ENCODE assay signal across 33 cellular contexts in genomic region chr7:140591178-140591902, GRCh38. TPM values are rescaled to one million over a fixed set of nuclear protein-coding genes. Genes with fewer than 3 reads are reported as not detected.
DNase-seq lines count a peak whose midpoint lies in the region; TF ChIP-seq lines count a peak whose summit lies in the region.
"Had no signal": no experiment of that assay in that cellular context is flagged by ENCODE, and none has a peak within 500 bp of the region (broad histone marks: within the 10 kb centered on the region; RNA-seq: fewer than 3 reads in every experiment).

No MANE protein-coding gene starts in this region.

- peak overlapping the region; percentile 44 for H3K4me2 ChIP-seq in PC-9
- H3K4me2 ChIP-seq: A549 had no signal

- no peak for TF ChIP-seq POLR2A in breast epithelium (IDR thresholded peaks at IDR 0.05)

- no peaks in the 10 kb centered on the region for H3K27me3 Mint-ChIP-seq in MCF 10A (ENCODE audit: insufficient read depth, unreplicated experiment)
- H3K27me3 Mint-ChIP-seq in glutamatergic neuron (ENCODE audit: unreplicated experiment) = peaks cover 3% of the 10 kb centered on the region
- H3K27me3 Mint-ChIP-seq in T-helper 2 cell treated with Interferon-gamma antibody and Interleukin-4, amounts not matched to agents 5 μg/mL and 100 μg/mL, for 36 hours (ENCODE audit: low read depth) = peaks cover 10% of the 10 kb centered on the region

- H3K27ac ChIP-seq in breast epithelium (no peak overlapping the region), PC-9 (peak overlapping the region; percentile 74)
- H3K27ac ChIP-seq: A549, coronary artery, epithelial cell of prostate, HL-60, right atrium auricular region, SJSA1, suprapubic skin, upper lobe of right lung had no signal

- H3K36me3 ChIP-seq in breast epithelium (no peaks in the 10 kb centered on the region), PC-9 (ENCODE audit: low read depth) (no peaks in the 10 kb centered on the region)
- H3K36me3 ChIP-seq: HAP-1, right atrium auricular region, upper lobe of right lung had no signal

- no peaks in the 10 kb centered on the region for H3K27me3 ChIP-seq in breast epithelium
- H3K27me3 ChIP-seq in PC-9 (ENCODE audit: insufficient read depth, low read depth) = no peaks in the 10 kb centered on the region
- H3K27me3 ChIP-seq: right atrium auricular region, SJSA1, suprapubic skin, upper lobe of right lung had no signal

- H3K4me1 ChIP-seq in breast epithelium (no peaks in the 10 kb centered on the region), PC-9 (replicated peaks; ENCODE audit: insufficient read depth) (peaks cover 23% of the 10 kb centered on the region)
- H3K4me1 ChIP-seq: suprapubic skin, upper lobe of right lung had no signal

- CTCF ChIA-PET in MCF 10A (lab: Yijun Ruan, JAX) (interaction anchor here (1.4 kb wide), 1 partner anchor 71 kb away, joined by 4 read pairs; no protein-coding TSS in a partner anchor), PC-9 (lab: Charles Lee) (no interaction called here)

- no TSS peak for BruUV-seq in MCF 10A (replicated peaks; lab: Mats Ljungman, UMichigan)
- BruUV-seq in PC-9 (replicated peaks; lab: Mats Ljungman, UMichigan) = no TSS peak

- POLR2A ChIA-PET in MCF 10A (lab: Yijun Ruan, JAX) (interaction anchor here (1.2 kb wide), 1 partner anchor 82 kb away, joined by 3 read pairs; no protein-coding TSS in a partner anchor), PC-9 (lab: Charles Lee; ENCODE audit: unreplicated experiment) (interaction anchor here (0.6 to 0.7 kb wide), 3 partner anchors 40 to 1598 kb away, joined by 3 to 4 read pairs (median 3); no protein-coding TSS in a partner anchor)

- H3K4me3 Mint-ChIP-seq in MCF 10A (ENCODE audit: unreplicated experiment) = no peak overlapping the region
- no peak overlapping the region for H3K4me3 Mint-ChIP-seq in glutamatergic neuron (ENCODE audit: unreplicated experiment)
- H3K4me3 Mint-ChIP-seq in T-helper 2 cell treated with Interferon-gamma antibody and Interleukin-4, amounts not matched to agents 5 μg/mL and 100 μg/mL, for 36 hours = no peak overlapping the region
- H3K4me3 Mint-ChIP-seq: activated CD8-positive, alpha-beta T cell treated with anti-CD3 and anti-CD28 coated beads for 36 hours; activated naive CD8-positive, alpha-beta T cell; CD4-positive, CD25-positive, alpha-beta regulatory T cell; stimulated activated naive B cell treated with anti-CD40 and anti-IgM and Interleukin-4, amounts not matched to agents 10 μg/mL and 1 μg/mL and 100 μg/mL, for 72 hours; T-helper 1 cell treated with Interleukin-12 subunit alpha and Interleukin-12 subunit beta and Interleukin-4 antibody, amounts not matched to agents 30 μg/mL and 1 μg/mL, for 36 hours had no signal

- H3K9me2 ChIP-seq in PC-9 (ENCODE audit: insufficient read depth) = no peaks in the 10 kb centered on the region

- H3K36me3 Mint-ChIP-seq in MCF 10A (ENCODE audit: insufficient read depth, unreplicated experiment) = no peaks in the 10 kb centered on the region
- no peaks in the 10 kb centered on the region for H3K36me3 Mint-ChIP-seq in glutamatergic neuron (ENCODE audit: unreplicated experiment)
- no peaks in the 10 kb centered on the region for H3K36me3 Mint-ChIP-seq in T-helper 2 cell treated with Interferon-gamma antibody and Interleukin-4, amounts not matched to agents 5 μg/mL and 100 μg/mL, for 36 hours (ENCODE audit: low read depth)
- H3K36me3 Mint-ChIP-seq: activated naive CD8-positive, alpha-beta T cell; CD4-positive, CD25-positive, alpha-beta regulatory T cell; stimulated activated naive B cell treated with anti-CD40 and anti-IgM and Interleukin-4, amounts not matched to agents 10 μg/mL and 1 μg/mL and 100 μg/mL, for 72 hours had no signal

- intact Hi-C loops in MCF 10A (cut with micrococcal nuclease) (no loop called here), breast epithelium (cut with DNase I; ENCODE audit: low total_unique reads) (no loop called here), PC-9 (cut with micrococcal nuclease; ENCODE audit: unreplicated experiment) (no loop called here)

- H3K79me2 ChIP-seq in PC-9 (ENCODE audit: low read depth) = no peaks in the 10 kb centered on the region

- peak; percentile 10 for DNase-seq in MCF 10A (ENCODE audit: unreplicated experiment)
- DNase-seq in breast epithelium (ENCODE audit: low spot score in 2 of 2) = no peak
- peak in 1 of 2 experiments; percentile 85 for DNase-seq in PC-9
- DNase-seq in epithelial cell of esophagus (ENCODE audit: low read depth) = peak; percentile 65
- no peak for DNase-seq in glutamatergic neuron
- DNase-seq in GM20000 (ENCODE audit: low spot score) = no peak
- no peak for DNase-seq in T-helper 2 cell treated with Interferon-gamma antibody and Interleukin-4, amounts not matched to agents 5 μg/mL and 100 μg/mL, for 36 hours (ENCODE audit: low spot score)
- DNase-seq in DMS114 treated with DMSO at 0.1 percent for 48 hours (lab: John Stamatoyannopoulos, UW; ENCODE audit: unreplicated experiment) = no peak
- DNase-seq: activated CD4-positive, alpha-beta T cell treated with anti-CD3 and anti-CD28 coated beads for 1 hour; activated CD8-positive, alpha-beta memory T cell treated with anti-CD3 and anti-CD28 coated beads, Interleukin-2, amount 50 U/mL, for 48 hours; activated CD8-positive, alpha-beta T cell treated with anti-CD3 and anti-CD28 coated beads for 36 hours; AML-193; effector CD8-positive, alpha-beta T cell; Kasumi-1; left ventricle myocardium superior; NCI-H1436 treated with DMSO at 0.1 percent for 48 hours; NCI-H2107; NCI-H345; small intestine; stimulated activated naive B cell treated with anti-CD40 and anti-IgM and Interleukin-4, amounts not matched to agents 10 μg/mL and 1 μg/mL and 100 μg/mL, for 72 hours had no signal

- H3F3A ChIP-seq in PC-9 (ENCODE audit: insufficient read depth, low read depth) = peaks cover 30% of the 10 kb centered on the region; the same call in 1 of the 2 replicates

- H3K4me1 Mint-ChIP-seq in MCF 10A (ENCODE audit: insufficient read depth, unreplicated experiment) = peaks cover 10% of the 10 kb centered on the region
- peaks cover 8% of the 10 kb centered on the region for H3K4me1 Mint-ChIP-seq in glutamatergic neuron (ENCODE audit: low read depth, unreplicated experiment)
- H3K4me1 Mint-ChIP-seq in T-helper 2 cell treated with Interferon-gamma antibody and Interleukin-4, amounts not matched to agents 5 μg/mL and 100 μg/mL, for 36 hours (ENCODE audit: low read depth) = peaks cover 4% of the 10 kb centered on the region

- peak overlapping the region; percentile 54; the same call in 1 of the 2 replicates for H2AFZ ChIP-seq in PC-9

- H3K27ac Mint-ChIP-seq in MCF 10A (ENCODE audit: low read depth, unreplicated experiment) (no peak overlapping the region), glutamatergic neuron (ENCODE audit: unreplicated experiment) (no peak overlapping the region)
- no peak overlapping the region for H3K27ac Mint-ChIP-seq in T-helper 2 cell treated with Interferon-gamma antibody and Interleukin-4, amounts not matched to agents 5 μg/mL and 100 μg/mL, for 36 hours
- H3K27ac Mint-ChIP-seq: activated CD8-positive, alpha-beta T cell treated with anti-CD3 and anti-CD28 coated beads for 36 hours; activated naive CD8-positive, alpha-beta T cell; activated T-helper 2 cell treated with anti-CD3 and anti-CD28 coated beads, Interferon-gamma antibody, Interleukin-2, Interleukin-4, amounts not matched to agents 10 μg/mL and 5 μg/mL and 100 μg/mL, durations not matched to agents 14 hours and 24 hours and 36 hours; CD4-positive, CD25-positive, alpha-beta regulatory T cell; stimulated activated naive B cell treated with anti-CD40 and anti-IgM and Interleukin-4, amounts not matched to agents 10 μg/mL and 1 μg/mL and 100 μg/mL, for 72 hours; T-helper 1 cell treated with Interleukin-12 subunit alpha and Interleukin-12 subunit beta and Interleukin-4 antibody, amounts not matched to agents 30 μg/mL and 1 μg/mL, for 36 hours had no signal

- no peaks in the 10 kb centered on the region for H3K9me3 Mint-ChIP-seq in MCF 10A (ENCODE audit: unreplicated experiment)
- peaks cover 5% of the 10 kb centered on the region for H3K9me3 Mint-ChIP-seq in glutamatergic neuron (ENCODE audit: unreplicated experiment)
- H3K9me3 Mint-ChIP-seq in T-helper 2 cell treated with Interferon-gamma antibody and Interleukin-4, amounts not matched to agents 5 μg/mL and 100 μg/mL, for 36 hours = no peaks in the 10 kb centered on the region
- H3K9me3 Mint-ChIP-seq: activated CD8-positive, alpha-beta T cell treated with anti-CD3 and anti-CD28 coated beads for 36 hours; activated T-helper 2 cell treated with anti-CD3 and anti-CD28 coated beads, Interferon-gamma antibody, Interleukin-2, Interleukin-4, amounts not matched to agents 10 μg/mL and 5 μg/mL and 100 μg/mL, durations not matched to agents 14 hours and 24 hours and 36 hours; CD4-positive, CD25-positive, alpha-beta regulatory T cell; stimulated activated naive B cell treated with anti-CD40 and anti-IgM and Interleukin-4, amounts not matched to agents 10 μg/mL and 1 μg/mL and 100 μg/mL, for 72 hours; T-helper 1 cell treated with Interleukin-12 subunit alpha and Interleukin-12 subunit beta and Interleukin-4 antibody, amounts not matched to agents 30 μg/mL and 1 μg/mL, for 36 hours had no signal

- no peak for TF ChIP-seq CTCF in MCF 10A (IDR thresholded peaks at IDR 0.05; ENCODE audit: unreplicated experiment)
- TF ChIP-seq CTCF in breast epithelium (IDR thresholded peaks at IDR 0.05) = no peak
- TF ChIP-seq CTCF in PC-9 (conservative IDR thresholded peaks at IDR 0.05) = no peak
- no peak for TF ChIP-seq CTCF in epithelial cell of esophagus (IDR thresholded peaks at IDR 0.05; ENCODE audit: insufficient read depth, low read depth, low read length, missing control alignments)
- TF ChIP-seq CTCF in glutamatergic neuron (IDR thresholded peaks at IDR 0.05; ENCODE audit: partially characterized antibody, unreplicated experiment) = no peak
- no peak for TF ChIP-seq CTCF in GM20000 (IDR thresholded peaks at IDR 0.05; ENCODE audit: extremely low read depth, missing control alignments)

- H3K4me3 ChIP-seq in breast epithelium (no peak overlapping the region), PC-9 (no peak overlapping the region), epithelial cell of esophagus (ENCODE audit: low read length) (no peak overlapping the region)
- H3K4me3 ChIP-seq: A549, coronary artery, HAP-1, right atrium auricular region, SJSA1, suprapubic skin, upper lobe of right lung had no signal

- no peaks in the 10 kb centered on the region for H4K20me1 ChIP-seq in PC-9 (ENCODE audit: insufficient read depth)

- no peaks in the 10 kb centered on the region for H3K9me3 ChIP-seq in breast epithelium
- no peaks in the 10 kb centered on the region for H3K9me3 ChIP-seq in PC-9 (ENCODE audit: insufficient read depth, low read depth)
- H3K9me3 ChIP-seq: A549, HAP-1, right atrium auricular region, SJSA1, suprapubic skin, upper lobe of right lung had no signal

RNA-seq across cellular contexts. Expression of gene DENND2A, which starts 49.3 kb away (rescaled TPM):
- total RNA-seq in MCF 10A (2022) (0.26 TPM in 1 of 2 replicates, not detected in the other), breast epithelium (10 to 100 TPM in 1 of 3 donors, 1 to 10 TPM in 2; 6.9 to 13.1 (median 7.6) TPM), PC-9 (2021) (3.7 and 4.2 TPM in 2 replicates), glutamatergic neuron (ENCODE audit: unreplicated experiment) (64.7 TPM)
- total RNA-seq: activated CD8-positive, alpha-beta T cell treated with anti-CD3 and anti-CD28 coated beads for 36 hours; activated T-helper 2 cell treated with anti-CD3 and anti-CD28 coated beads, Interferon-gamma antibody, Interleukin-2, Interleukin-4, amounts not matched to agents 10 μg/mL and 5 μg/mL and 100 μg/mL, durations not matched to agents 14 hours and 24 hours and 36 hours; CD4-positive, CD25-positive, alpha-beta regulatory T cell had no signal

Comparison
In these comparisons a context has a peak if more than half of its experiments do, and no peak if none do; other contexts are left out.
1. DNase-seq: peak in MCF 10A (single experiment) and epithelial cell of esophagus (single experiment); none in breast epithelium (0 of 2), glutamatergic neuron (single experiment), GM20000 (single experiment), T-helper 2 cell treated with Interferon-gamma antibody and Interleukin-4, amounts not matched to agents 5 μg/mL and 100 μg/mL, for 36 hours (single experiment) and DMS114 treated with DMSO at 0.1 percent for 48 hours (single experiment).